ENCODE assay signal across 1 cellular context in the genomic region with DNA sequence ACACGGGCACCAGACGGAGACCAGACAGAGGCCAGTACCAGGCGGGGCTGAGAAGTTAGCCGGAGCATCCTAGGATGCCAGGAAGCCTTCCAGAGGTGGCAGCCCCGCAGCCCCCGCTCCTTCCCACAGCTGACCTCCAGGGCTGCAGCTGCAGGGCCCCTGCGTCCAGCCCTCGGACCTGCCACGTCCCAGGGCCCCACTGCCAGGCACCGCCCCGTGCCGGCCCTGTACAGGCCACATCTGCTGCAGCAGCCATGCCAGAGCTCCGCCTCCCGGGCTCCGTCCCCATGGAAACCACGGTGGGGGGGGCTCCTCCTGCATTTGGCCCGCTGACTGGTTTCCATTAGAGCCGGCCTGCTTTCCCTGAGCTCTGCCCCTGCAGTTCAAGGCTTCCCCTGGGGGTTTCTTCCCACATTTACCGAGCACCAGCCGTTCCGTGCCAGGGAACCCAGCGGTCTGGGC.
TF ChIP-seq lines count a peak whose summit lies in the region.

No MANE protein-coding gene starts in this region.

TF ChIP-seq in GM12878, 131 proteins besides CTCF, POLR2A, EP300 and RAD21:
- TF ChIP-seq FOS (IDR thresholded peaks at IDR 0.05; ENCODE audit: borderline replicate concordance, extremely low read depth, insufficient read length) (no peak), DPF2 (IDR thresholded peaks at IDR 0.05) (no peak)
TF ChIP-seq in GM12878: peak in this region for 0.
